Comparison of ENCODE assay signal across 12 cellular contexts in genomic region chr2:203740741-203741363, GRCh38. TPM values are rescaled to one million over a fixed set of nuclear protein-coding genes. Genes with fewer than 3 reads are reported as not detected.
DNase-seq lines count a peak whose midpoint lies in the region; FAIRE-seq and TF ChIP-seq lines count a peak whose summit lies in the region.
"Had no signal": no experiment of that assay in that cellular context is flagged by ENCODE, and none has a peak within 500 bp of the region (broad histone marks: within the 10 kb centered on the region; RNA-seq: fewer than 3 reads in every experiment).

No MANE protein-coding gene starts in this region.

- 55% methylated on average over 5 of the region's 5 CpGs for WGBS in SK-N-SH (ENCODE audit: low lambda C conversion rate)
- WGBS in mammary epithelial cell (ENCODE audit: low coverage, missing lambda C conversion rate): 24% methylated on average over 5 of the region's 5 CpGs
- WGBS in small intestine, 3 donors: 60 to 70% (median 65%) methylated on average over 5 of the region's 5 CpGs
- 54 to 60% (median 57%) methylated on average over 5 of the region's 5 CpGs for WGBS in adrenal gland, 4 donors

- intact Hi-C loops in mammary epithelial cell (cut with micrococcal nuclease): no loop called here
- intact Hi-C loops in adrenal gland (cut with DNase I): no loop called here
- intact Hi-C loops in left ventricle myocardium inferior (cut with micrococcal nuclease): no loop called here

- no peak for FAIRE-seq in small intestine (lab: Jason Lieb, UNC)
- FAIRE-seq: kidney had no signal

- no peaks in the 10 kb centered on the region for H3K9me2 ChIP-seq in SK-N-SH

- H3K9ac ChIP-seq in SK-N-SH: peak overlapping the region; percentile 9; the same call in 1 of the 2 replicates
- H3K9ac ChIP-seq in mammary epithelial cell (ENCODE audit: insufficient read depth, low read length): no peak overlapping the region

- peak overlapping the region; percentile 15 for H2AFZ ChIP-seq in SK-N-SH (ENCODE audit: low read depth)
- no peak overlapping the region for H2AFZ ChIP-seq in mammary epithelial cell (ENCODE audit: low read depth, low read length)

- in situ Hi-C loops in mammary epithelial cell (cut with MboI; ENCODE audit: low sequenced_read_pairs in 2 of 2): no loop called here
- in situ Hi-C loops in HAP-1 (cut with MboI; ENCODE audit: low sequenced_read_pairs): no loop called here

- no peaks in the 10 kb centered on the region for H3F3A ChIP-seq in SK-N-SH (replicated peaks; ENCODE audit: insufficient read depth)

- no peak for TF ChIP-seq POLR2A in adrenal gland (IDR thresholded peaks at IDR 0.05)

- TF ChIP-seq CTCF in SK-N-SH (IDR thresholded peaks at IDR 0.05): no peak
- no peak for TF ChIP-seq CTCF in mammary epithelial cell (conservative IDR thresholded peaks at IDR 0.05 in 1 of 2, IDR thresholded peaks at IDR 0.05 in 1 of 2; ENCODE audit: extremely low read depth in 1 of 2, insufficient read depth in 1 of 2, low read depth in 1 of 2, low read length in 2 of 2)
- no peak for TF ChIP-seq CTCF in adrenal gland (IDR thresholded peaks at IDR 0.05)
- no peak for TF ChIP-seq CTCF in left ventricle myocardium inferior (IDR thresholded peaks at IDR 0.05; ENCODE audit: borderline replicate concordance)

- no peaks in the 10 kb centered on the region for H3K36me3 ChIP-seq in SK-N-SH (replicated peaks in 1 of 2; ENCODE audit: control insufficient read depth in 1 of 2, insufficient read depth in 2 of 2, low read length in 1 of 2)
- H3K36me3 ChIP-seq in mammary epithelial cell (ENCODE audit: insufficient read depth, low read length): no peaks in the 10 kb centered on the region
- H3K36me3 ChIP-seq in small intestine (ENCODE audit: control insufficient read depth in 2 of 2, insufficient read depth in 2 of 2, low read length in 2 of 2): no peaks in the 10 kb centered on the region
- H3K36me3 ChIP-seq in HAP-1 (replicated peaks): no peaks in the 10 kb centered on the region
- no peaks in the 10 kb centered on the region for H3K36me3 ChIP-seq in adrenal gland (replicated peaks in 1 of 2)
- H3K36me3 ChIP-seq in left ventricle myocardium inferior: no peaks in the 10 kb centered on the region

- H3K9me3 ChIP-seq in SK-N-SH (no peaks in the 10 kb centered on the region), mammary epithelial cell (replicated peaks; ENCODE audit: insufficient read depth, low read length) (no peaks in the 10 kb centered on the region), small intestine (ENCODE audit: control insufficient read depth, low read depth) (no peaks in the 10 kb centered on the region), HAP-1 (no peaks in the 10 kb centered on the region), adrenal gland (replicated peaks in 1 of 3) (no peaks in the 10 kb centered on the region), left ventricle myocardium inferior (replicated peaks) (no peaks in the 10 kb centered on the region)

- CTCF ChIA-PET in SK-N-SH (lab: Yijun Ruan, JAX) (interaction anchor here (0.9 kb wide), 1 partner anchor 74 kb away, joined by 3 read pairs; no protein-coding TSS in a partner anchor), mammary epithelial cell (lab: Charles Lee; ENCODE audit: low non-redundant PET) (interaction anchor here (0.7 kb wide), 1 partner anchor 74 kb away, joined by 4 read pairs; no protein-coding TSS in a partner anchor)

- H3K4me1 ChIP-seq in SK-N-SH (ENCODE audit: control insufficient read depth in 1 of 2, insufficient read depth in 2 of 2, low read depth in 1 of 2, low read length in 1 of 2) (peaks cover 2 to 11% of the 10 kb centered on the region in 2 experiments; a peak in 2 of 4 replicates), mammary epithelial cell (ENCODE audit: insufficient read depth, low read length) (peaks cover 23% of the 10 kb centered on the region), small intestine (ENCODE audit: control insufficient read depth in 2 of 2, insufficient read depth in 1 of 2, low read depth in 1 of 2, low read length in 1 of 2) (peaks cover 0 to 3% of the 10 kb centered on the region in 2 donors), HAP-1 (no peaks in the 10 kb centered on the region), adrenal gland (replicated peaks in 1 of 2) (no peaks in the 10 kb centered on the region), left ventricle myocardium inferior (no peaks in the 10 kb centered on the region)

- no peak for TF ChIP-seq RAD21 in SK-N-SH (IDR thresholded peaks at IDR 0.05; ENCODE audit: low read length)

- TF ChIP-seq EP300 in SK-N-SH (IDR thresholded peaks at IDR 0.05; ENCODE audit: borderline replicate concordance in 1 of 2, low read depth in 1 of 2, low read length in 1 of 2): peak in 1 of 2 experiments; percentile 64; a peak in 1 of 4 replicates

- H4K20me1 ChIP-seq in SK-N-SH (ENCODE audit: insufficient read depth) (no peaks in the 10 kb centered on the region), mammary epithelial cell (ENCODE audit: insufficient read depth, low read length) (no peaks in the 10 kb centered on the region)

- H3K27ac ChIP-seq in SK-N-SH (ENCODE audit: low read depth in 2 of 2, low read length in 1 of 2): peak overlapping the region in 1 of 2 experiments; percentile 47; a peak in 2 of 4 replicates
- H3K27ac ChIP-seq in mammary epithelial cell (ENCODE audit: insufficient read depth, low read depth, low read length): no peak overlapping the region
- peak overlapping the region in 1 of 2 donors; percentile 56 for H3K27ac ChIP-seq in small intestine (ENCODE audit: low read depth in 1 of 2, low read length in 1 of 2)
- no peak overlapping the region for H3K27ac ChIP-seq in adrenal gland
- no peak overlapping the region for H3K27ac ChIP-seq in left ventricle myocardium inferior (replicated peaks)

- dilution Hi-C loops in mammary epithelial cell (cut with HindIII; ENCODE audit: low sequenced_read_pairs): no loop called here

- H3K79me2 ChIP-seq in SK-N-SH (ENCODE audit: insufficient read depth) (no peaks in the 10 kb centered on the region), mammary epithelial cell (ENCODE audit: insufficient read depth, low read length) (no peaks in the 10 kb centered on the region)

- POLR2A ChIA-PET in SK-N-SH (lab: Yijun Ruan, JAX): no interaction called here

- peak overlapping the region; percentile 38; the same call in 1 of the 2 replicates for H3K4me2 ChIP-seq in SK-N-SH
- peak overlapping the region; percentile 43 for H3K4me2 ChIP-seq in mammary epithelial cell (ENCODE audit: insufficient read depth, low read depth, low read length)

- H3K4me3 ChIP-seq in SK-N-SH (ENCODE audit: low read depth in 2 of 2, low read length in 1 of 2) (no peak overlapping the region), mammary epithelial cell (replicated peaks in 1 of 3; ENCODE audit: insufficient read depth in 1 of 3, low read depth in 2 of 3, low read length in 3 of 3) (no peak overlapping the region), small intestine (ENCODE audit: low read depth in 1 of 2, low read length in 2 of 2) (no peak overlapping the region), HAP-1 (no peak overlapping the region), adrenal gland (no peak overlapping the region), left ventricle myocardium inferior (no peak overlapping the region)

- DNase-seq in activated CD4-positive, alpha-beta T cell treated with anti-CD3 and anti-CD28 coated beads for 4 hours: peak; percentile 50
- no peak for DNase-seq in activated CD4-positive, alpha-beta T cell treated with anti-CD3 and anti-CD28 coated beads, Interleukin-2, amount 50 U/mL, for 48 hours
- no peak for DNase-seq in SK-N-SH
- DNase-seq in mammary epithelial cell: peak; percentile 73
- DNase-seq in small intestine: peak; percentile 9
- no peak for DNase-seq in HAP-1 (ENCODE audit: low spot score in 2 of 2)
- DNase-seq in adrenal gland: no peak
- DNase-seq in left ventricle myocardium inferior: no peak
- DNase-seq: activated CD4-positive, CD25-positive, alpha-beta regulatory T cell; kidney; right cardiac atrium had no signal

- no TSS peak for BruUV-seq in mammary epithelial cell (replicated peaks; lab: Mats Ljungman, UMichigan)

- H3K27me3 ChIP-seq in SK-N-SH (ENCODE audit: insufficient read depth): no peaks in the 10 kb centered on the region
- H3K27me3 ChIP-seq in mammary epithelial cell (ENCODE audit: insufficient read depth, low read length): no peaks in the 10 kb centered on the region
- H3K27me3 ChIP-seq in small intestine (ENCODE audit: control insufficient read depth in 2 of 2, insufficient read depth in 2 of 2, low read length in 2 of 2): no peaks in the 10 kb centered on the region
- no peaks in the 10 kb centered on the region for H3K27me3 ChIP-seq in HAP-1 (ENCODE audit: low read depth)
- H3K27me3 ChIP-seq in adrenal gland: no peaks in the 10 kb centered on the region
- H3K27me3 ChIP-seq in left ventricle myocardium inferior (ENCODE audit: low read depth): no peaks in the 10 kb centered on the region

TF ChIP-seq in SK-N-SH, 30 proteins besides CTCF, POLR2A, EP300 and RAD21 (continues in another document):
- TF ChIP-seq PBX3 (IDR thresholded peaks at IDR 0.05) (peak; percentile 70), TCF12 (IDR thresholded peaks at IDR 0.05) (peak; percentile 74; the same call in 1 of the 2 replicates), JUND (IDR thresholded peaks at IDR 0.05) (peak; percentile 24; the same call in 1 of the 2 replicates), YY1 (IDR thresholded peaks at IDR 0.05; ENCODE audit: low read depth) (no peak), RXRA (IDR thresholded peaks at IDR 0.05; ENCODE audit: borderline replicate concordance, low read depth) (0 out of 2 replicates have a peak, but pooled peaks have one; percentile 20), TEAD4 (IDR thresholded peaks at IDR 0.05; ENCODE audit: borderline replicate concordance, insufficient read depth) (0 out of 2 replicates have a peak, but pooled peaks have one; percentile 16), NFIC (IDR thresholded peaks at IDR 0.05; ENCODE audit: borderline replicate concordance) (peak; percentile 27; the same call in 1 of the 2 replicates)

RNA-seq across cellular contexts. Expression of gene CD28, which starts 34.4 kb away (rescaled TPM):
- 0.05 and 0.13 TPM in 2 replicates for polyA plus RNA-seq in SK-N-SH (2012; rRNA removed)
- polyA plus RNA-seq in SK-N-SH (2012; cell fraction: cytosol; rRNA removed): 0.04 and 0.10 TPM in 2 replicates
- polyA plus RNA-seq in SK-N-SH (2012; cell fraction: nucleus; rRNA removed): 0.05 and 0.06 TPM in 2 replicates
- not detected for total RNA-seq in mammary epithelial cell
- not detected for polyA plus RNA-seq in mammary epithelial cell
- polyA minus RNA-seq in mammary epithelial cell: not detected
- under 1 TPM; under 0.01 to 0.31 (median 0.22) TPM for polyA plus RNA-seq in small intestine
- total RNA-seq in adrenal gland: 1 to 10 TPM in 1 of 8 donors, under 1 TPM in 6, not detected in 1; 0.14 to 1.4 (median 0.61) TPM
- polyA plus RNA-seq in adrenal gland: under 1 TPM; 0.08 to 0.13 (median 0.09) TPM
- total RNA-seq in left ventricle myocardium inferior: 0.77 TPM
- polyA plus RNA-seq: AG04450 had no signal

Comparison
In these comparisons a context has a peak if more than half of its experiments do, and no peak if none do; other contexts are left out.
1. DNase-seq: peak in activated CD4-positive, alpha-beta T cell treated with anti-CD3 and anti-CD28 coated beads for 4 hours (2 of 2), mammary epithelial cell (single experiment) and small intestine (single experiment); none in activated CD4-positive, alpha-beta T cell treated with anti-CD3 and anti-CD28 coated beads, Interleukin-2, amount 50 U/mL, for 48 hours (0 of 2), SK-N-SH (single experiment), HAP-1 (0 of 2), adrenal gland (0 of 7) and left ventricle myocardium inferior (single experiment).